ENCODE assay signal across 31 cellular contexts in the genomic region with DNA sequence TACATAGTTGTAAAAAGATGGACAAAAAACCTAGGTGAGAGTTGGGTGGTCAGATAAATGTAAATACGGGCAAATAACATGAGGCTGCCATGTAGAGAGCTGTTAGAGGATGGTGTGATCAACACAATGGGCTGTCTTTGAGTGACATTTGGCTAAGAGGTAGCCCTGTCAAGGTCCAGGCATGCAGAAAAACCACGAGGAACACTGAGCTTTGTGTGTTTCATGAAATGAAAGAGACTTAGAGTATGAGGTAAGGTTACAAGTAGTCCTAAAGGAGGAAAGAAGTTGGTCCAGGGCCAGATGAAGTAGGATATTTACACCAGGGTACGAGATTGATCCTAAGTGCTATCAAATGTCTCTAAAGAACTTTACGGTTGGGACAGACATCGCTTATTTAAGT.
"Had no signal": no experiment of that assay in that cellular context is flagged by ENCODE, and none has a peak within 500 bp of the region (broad histone marks: within the 10 kb centered on the region; RNA-seq: fewer than 3 reads in every experiment).

No MANE protein-coding gene starts in this region.

- H3K9me3 Mint-ChIP-seq: central memory CD8-positive, alpha-beta T cell; dendritic cell treated with granulocyte-macrophage colony-stimulating factor and Interleukin-4, amounts not matched to agents 40 ng/mL and 50 ng/mL, for 4 days; endodermal cell; naive B cell; nephron progenitor cell; stimulated activated effector memory CD8-positive, alpha-beta T cell treated with anti-CD3 and anti-CD28 coated beads, Interleukin-12 subunit alpha, Interleukin-12 subunit beta, amount 100 ng/mL, for 72 hours; stimulated activated naive CD8-positive, alpha-beta T cell treated with anti-CD3 and anti-CD28 coated beads, Interleukin-15, Interleukin-2, amounts not matched to agents 100 ng/mL and 50 ng/mL, for 24 hours; T-helper 2 cell treated with Interferon-gamma antibody and Interleukin-4, amounts not matched to agents 5 μg/mL and 100 μg/mL, for 36 hours; type B pancreatic cell had no signal

- H3K4me3 ChIP-seq: adrenal gland, hepatocyte, left lung, lung, right lobe of liver, skin epidermis, thoracic aorta had no signal

- H3K4me1 Mint-ChIP-seq: central memory CD8-positive, alpha-beta T cell; naive B cell; stimulated activated effector memory CD8-positive, alpha-beta T cell treated with anti-CD3 and anti-CD28 coated beads, Interleukin-12 subunit alpha, Interleukin-12 subunit beta, amount 100 ng/mL, for 72 hours had no signal

- ATAC-seq: esophagus mucosa; left lung; right lobe of liver; stimulated activated effector memory CD8-positive, alpha-beta T cell treated with anti-CD3 and anti-CD28 coated beads, Interleukin-12 subunit alpha, Interleukin-12 subunit beta, amount 100 ng/mL, for 72 hours had no signal

- H3K36me3 ChIP-seq: adrenal gland, left lung, neutrophil, right lobe of liver, thoracic aorta had no signal

- H3K4me1 ChIP-seq: adrenal gland, left lung, right lobe of liver had no signal

- H3K4me3 Mint-ChIP-seq: activated naive CD8-positive, alpha-beta T cell; central memory CD8-positive, alpha-beta T cell; dendritic cell treated with granulocyte-macrophage colony-stimulating factor and Interleukin-4, amounts not matched to agents 40 ng/mL and 50 ng/mL, for 4 days; endodermal cell; naive B cell; nephron progenitor cell; stimulated activated effector memory CD8-positive, alpha-beta T cell treated with anti-CD3 and anti-CD28 coated beads, Interleukin-12 subunit alpha, Interleukin-12 subunit beta, amount 100 ng/mL, for 72 hours; stimulated activated naive CD8-positive, alpha-beta T cell treated with anti-CD3 and anti-CD28 coated beads, Interleukin-15, Interleukin-2, amounts not matched to agents 100 ng/mL and 50 ng/mL, for 24 hours; T-helper 2 cell treated with Interferon-gamma antibody and Interleukin-4, amounts not matched to agents 5 μg/mL and 100 μg/mL, for 36 hours; type B pancreatic cell had no signal

- H3K27ac ChIP-seq: adrenal gland, hepatocyte, left lung, neutrophil, right lobe of liver, skin epidermis, thoracic aorta had no signal

- H3K27me3 Mint-ChIP-seq: central memory CD8-positive, alpha-beta T cell; dendritic cell treated with granulocyte-macrophage colony-stimulating factor and Interleukin-4, amounts not matched to agents 40 ng/mL and 50 ng/mL, for 4 days had no signal

- H3K27ac Mint-ChIP-seq: activated naive CD8-positive, alpha-beta T cell; dendritic cell treated with granulocyte-macrophage colony-stimulating factor and Interleukin-4, amounts not matched to agents 40 ng/mL and 50 ng/mL, for 4 days; endodermal cell; naive B cell; nephron progenitor cell; stimulated activated effector memory CD8-positive, alpha-beta T cell treated with anti-CD3 and anti-CD28 coated beads, Interleukin-12 subunit alpha, Interleukin-12 subunit beta, amount 100 ng/mL, for 72 hours; stimulated activated naive CD8-positive, alpha-beta T cell treated with anti-CD3 and anti-CD28 coated beads, Interleukin-15, Interleukin-2, amounts not matched to agents 100 ng/mL and 50 ng/mL, for 24 hours; T-helper 2 cell treated with Interferon-gamma antibody and Interleukin-4, amounts not matched to agents 5 μg/mL and 100 μg/mL, for 36 hours; type B pancreatic cell had no signal

- H3K9me3 ChIP-seq: adrenal gland, left lung, neutrophil, right lobe of liver, thoracic aorta had no signal

- H3K36me3 Mint-ChIP-seq: activated naive CD8-positive, alpha-beta T cell; naive B cell; stimulated activated effector memory CD8-positive, alpha-beta T cell treated with anti-CD3 and anti-CD28 coated beads, Interleukin-12 subunit alpha, Interleukin-12 subunit beta, amount 100 ng/mL, for 72 hours; type B pancreatic cell had no signal

- DNase-seq: activated CD4-positive, alpha-beta T cell treated with anti-CD3 and anti-CD28 coated beads for 4 hours; activated CD4-positive, alpha-beta T cell treated with anti-CD3 and anti-CD28 coated beads, Interleukin-2, amount 50 U/mL, for 48 hours; activated CD4-positive, CD25-positive, alpha-beta regulatory T cell; activated CD8-positive, alpha-beta memory T cell treated with anti-CD3 and anti-CD28 coated beads for 24 hours; activated effector memory CD4-positive, alpha-beta T cell treated with Interleukin-2 at 50 U/mL for 16 hours; activated naive CD4-positive, alpha-beta T cell treated with Interleukin-2 at 50 U/mL for 16 hours; adrenal gland; aorta; endodermal cell; foreskin melanocyte; glutamatergic neuron; kidney; left lung; naive B cell; nephron progenitor cell; right lobe of liver; stimulated activated CD4-positive, alpha-beta T cell treated with anti-CD3 and anti-CD28 coated beads, Interleukin-4, amount 100 ng/mL, for 24 hours; T-helper 1 cell had no signal

- H3K27me3 ChIP-seq: adrenal gland, hepatocyte, left lung, neutrophil, right lobe of liver had no signal

- H3K4me2 ChIP-seq: hepatocyte had no signal

- H2AFZ ChIP-seq: hepatocyte had no signal

- H3K79me2 ChIP-seq: hepatocyte had no signal
